Comparison of ENCODE assay signal across 24 cellular contexts in the genomic region with DNA sequence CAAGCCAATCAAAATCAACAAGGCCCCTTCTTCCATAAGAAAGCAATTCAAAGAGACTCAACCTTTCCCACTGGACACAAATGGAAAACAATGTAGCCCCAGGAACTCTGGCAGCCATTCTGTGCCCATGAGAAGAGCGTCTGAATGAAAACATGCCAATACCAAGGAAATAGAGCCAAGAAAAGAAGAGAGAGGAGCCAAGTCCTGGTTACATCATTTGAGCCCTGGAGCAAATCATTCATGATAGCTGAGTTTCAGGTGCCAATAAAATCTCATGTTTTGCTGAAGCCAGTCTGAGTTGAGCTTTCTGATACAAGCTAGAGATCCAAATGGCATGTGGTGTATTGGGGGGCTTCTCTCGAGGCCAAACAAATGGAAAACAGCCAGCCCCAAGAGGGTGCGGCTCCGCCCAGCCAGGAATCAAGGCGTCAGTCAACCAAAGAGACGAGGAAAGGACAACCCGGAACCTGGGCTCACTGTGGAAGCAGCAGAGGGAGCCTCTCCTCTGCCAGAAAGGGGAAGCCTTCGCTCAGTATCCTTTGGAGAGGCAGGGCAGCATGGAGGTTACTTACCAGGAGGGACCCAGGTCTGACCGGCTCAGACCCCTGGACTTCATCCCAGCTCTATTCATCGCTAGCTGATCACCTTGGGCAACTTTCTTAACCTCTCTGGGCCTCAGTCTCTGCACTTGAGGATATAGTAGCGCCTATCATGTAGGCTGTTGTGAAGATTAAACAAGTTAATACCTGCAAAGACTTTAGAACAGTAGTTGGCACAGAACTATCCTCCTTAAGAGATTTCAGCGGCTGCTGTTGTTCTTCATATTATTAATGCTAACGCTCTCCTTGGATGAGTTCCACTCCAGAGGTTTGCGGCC.
A peak's percentile ranks its signal among the peaks of the same experiment; 100 is the strongest.
DNase-seq lines count a peak whose midpoint lies in the region; ATAC-seq and TF ChIP-seq lines count a peak whose summit lies in the region.
"Had no signal": no experiment of that assay in that cellular context is flagged by ENCODE, and none has a peak within 500 bp of the region (broad histone marks: within the 10 kb centered on the region; RNA-seq: fewer than 3 reads in every experiment).

No MANE protein-coding gene starts in this region.

- DNase-seq in cardiac septum (ENCODE audit: low spot score) = peak; percentile 44
- no peak for DNase-seq in right atrium auricular region (ENCODE audit: low spot score)
- DNase-seq in epithelial cell of esophagus (ENCODE audit: low read depth) = peak; percentile 71
- peak; percentile 51 for DNase-seq in mesenteric fat pad (ENCODE audit: low spot score)
- DNase-seq in upper lobe of right lung = peak; percentile 35
- no peak for DNase-seq in stimulated activated naive B cell treated with anti-CD40 and anti-IgM and Interleukin-4, amounts not matched to agents 10 μg/mL and 1 μg/mL and 100 μg/mL, for 72 hours
- DNase-seq in NCI-H226 = no peak
- no peak for DNase-seq in T1000 (lab: John Stamatoyannopoulos, UW)
- DNase-seq: 8988T; brain microvascular endothelial cell; CD8-positive, alpha-beta memory T cell; colonic mucosa; DMS53; heart left ventricle; NCI-H1417 treated with DMSO at 0.1 percent for 48 hours; NCI-H524; stimulated activated CD4-positive, alpha-beta T cell treated with anti-CD3 and anti-CD28 coated beads, Interleukin-4, amount 100 ng/mL, for 24 hours; stimulated activated naive CD8-positive, alpha-beta T cell treated with anti-CD3 and anti-CD28 coated beads, Interleukin-15, amount 100 ng/mL, for 72 hours; transverse colon; WERI-Rb-1 had no signal

- peaks cover 6 to 11% of the 10 kb centered on the region in 2 donors for H3K4me1 Mint-ChIP-seq in stimulated activated naive B cell treated with anti-CD40 and anti-IgM and Interleukin-4, amounts not matched to agents 10 μg/mL and 1 μg/mL and 100 μg/mL, for 72 hours

- peaks cover 9 to 14% of the 10 kb centered on the region in 2 donors for H3K9me3 Mint-ChIP-seq in stimulated activated naive B cell treated with anti-CD40 and anti-IgM and Interleukin-4, amounts not matched to agents 10 μg/mL and 1 μg/mL and 100 μg/mL, for 72 hours
- H3K9me3 Mint-ChIP-seq: neural crest cell; T-helper 2 cell treated with Interferon-gamma antibody and Interleukin-4, amounts not matched to agents 5 μg/mL and 100 μg/mL, for 36 hours had no signal

- peaks cover 6 to 12% of the 10 kb centered on the region in 2 donors for H3K27me3 Mint-ChIP-seq in stimulated activated naive B cell treated with anti-CD40 and anti-IgM and Interleukin-4, amounts not matched to agents 10 μg/mL and 1 μg/mL and 100 μg/mL, for 72 hours

- H3K4me3 ChIP-seq in right atrium auricular region (no peak overlapping the region), epithelial cell of esophagus (ENCODE audit: low read length) (no peak overlapping the region), upper lobe of right lung (no peak overlapping the region)
- H3K4me3 ChIP-seq: adrenal gland, colonic mucosa, heart left ventricle, transverse colon had no signal

- peaks cover 0 to 13% of the 10 kb centered on the region in 2 donors for H3K4me1 ChIP-seq in right atrium auricular region
- peaks cover 10% of the 10 kb centered on the region for H3K4me1 ChIP-seq in upper lobe of right lung
- H3K4me1 ChIP-seq: colonic mucosa had no signal

- H3K9me3 ChIP-seq in right atrium auricular region (peaks cover 0 to 16% of the 10 kb centered on the region in 2 donors), upper lobe of right lung (peaks cover 4% of the 10 kb centered on the region)
- H3K9me3 ChIP-seq: colonic mucosa, transverse colon had no signal

- H3K36me3 ChIP-seq in right atrium auricular region (no peaks in the 10 kb centered on the region), upper lobe of right lung (no peaks in the 10 kb centered on the region)
- H3K36me3 ChIP-seq: adrenal gland, brain microvascular endothelial cell, colonic mucosa, heart left ventricle, transverse colon, WERI-Rb-1 had no signal

- H3K27ac ChIP-seq in right atrium auricular region = no peak overlapping the region
- no peak overlapping the region for H3K27ac ChIP-seq in upper lobe of right lung
- H3K27ac ChIP-seq: adrenal gland, brain microvascular endothelial cell, colonic mucosa, heart left ventricle, transverse colon, WERI-Rb-1 had no signal

- H3K4me3 Mint-ChIP-seq in stimulated activated naive B cell treated with anti-CD40 and anti-IgM and Interleukin-4, amounts not matched to agents 10 μg/mL and 1 μg/mL and 100 μg/mL, for 72 hours = no peak overlapping the region
- H3K4me3 Mint-ChIP-seq: neural crest cell; stimulated activated naive CD8-positive, alpha-beta T cell treated with anti-CD3 and anti-CD28 coated beads, Interleukin-15, amount 100 ng/mL, for 72 hours; T-helper 2 cell treated with Interferon-gamma antibody and Interleukin-4, amounts not matched to agents 5 μg/mL and 100 μg/mL, for 36 hours had no signal

- no peak overlapping the region for H3K27ac Mint-ChIP-seq in stimulated activated naive B cell treated with anti-CD40 and anti-IgM and Interleukin-4, amounts not matched to agents 10 μg/mL and 1 μg/mL and 100 μg/mL, for 72 hours
- H3K27ac Mint-ChIP-seq: CD8-positive, alpha-beta memory T cell; T-helper 2 cell treated with Interferon-gamma antibody and Interleukin-4, amounts not matched to agents 5 μg/mL and 100 μg/mL, for 36 hours had no signal

- no peak for TF ChIP-seq CTCF in right atrium auricular region (IDR thresholded peaks at IDR 0.05)
- TF ChIP-seq CTCF in epithelial cell of esophagus (IDR thresholded peaks at IDR 0.05; ENCODE audit: insufficient read depth, low read depth, low read length, missing control alignments) = peak; percentile 17
- TF ChIP-seq CTCF in upper lobe of right lung (IDR thresholded peaks at IDR 0.05) = no peak

- peaks cover 5 to 10% of the 10 kb centered on the region in 2 donors for H3K36me3 Mint-ChIP-seq in stimulated activated naive B cell treated with anti-CD40 and anti-IgM and Interleukin-4, amounts not matched to agents 10 μg/mL and 1 μg/mL and 100 μg/mL, for 72 hours

- no peaks in the 10 kb centered on the region for H3K27me3 ChIP-seq in right atrium auricular region
- no peaks in the 10 kb centered on the region for H3K27me3 ChIP-seq in upper lobe of right lung
- H3K27me3 ChIP-seq: adrenal gland, brain microvascular endothelial cell, colonic mucosa, transverse colon had no signal

- intact Hi-C loops in cardiac septum (cut with DNase I) (no loop called here), upper lobe of right lung (cut with DNase I) (no loop called here)

- ATAC-seq in upper lobe of right lung = no peak
- no peak for ATAC-seq in stimulated activated naive B cell treated with anti-CD40 and anti-IgM and Interleukin-4, amounts not matched to agents 10 μg/mL and 1 μg/mL and 100 μg/mL, for 72 hours (replicated peaks)
- ATAC-seq: heart left ventricle; SK-N-SH treated with all-trans-retinoic acid at 6 μM for 48 hours; stimulated activated naive CD8-positive, alpha-beta T cell treated with anti-CD3 and anti-CD28 coated beads, Interleukin-15, amount 100 ng/mL, for 72 hours had no signal

Comparison
In these comparisons a context has a peak if more than half of its experiments do, and no peak if none do; other contexts are left out.
1. DNase-seq: peak in cardiac septum (single experiment), epithelial cell of esophagus (single experiment), mesenteric fat pad (single experiment) and upper lobe of right lung (single experiment); none in right atrium auricular region (single experiment), stimulated activated naive B cell treated with anti-CD40 and anti-IgM and Interleukin-4, amounts not matched to agents 10 μg/mL and 1 μg/mL and 100 μg/mL, for 72 hours (single experiment), NCI-H226 (single experiment) and T1000 (single experiment).